In genomic region chr4:52861879-52862604, GRCh38 we compare ENCODE assay signal across 8 cellular contexts. TPM values are rescaled to one million over a fixed set of nuclear protein-coding genes. Genes with fewer than 3 reads are reported as not detected.
DNase-seq lines count a peak whose midpoint lies in the region; ATAC-seq and TF ChIP-seq lines count a peak whose summit lies in the region.

RASL11B (plus strand) TSS chr4:52862317; CDS start chr4:52862508, 191 bp downstream.

- peak; percentile 83 for DNase-seq in COR-L47 (lab: John Stamatoyannopoulos, UW)
- DNase-seq in HT1080 (ENCODE audit: low read depth): peak; percentile 8
- DNase-seq in PC-3: peak; percentile 85
- DNase-seq in fibroblast of pulmonary artery (ENCODE audit: low read depth): peak; percentile 62
- DNase-seq in stimulated activated naive CD4-positive, alpha-beta T cell (lab: John Stamatoyannopoulos, UW): peak; percentile 70 to 86 (median 76)

- CTCF ChIA-PET in PC-3 (lab: Charles Lee): no interaction called here

- peak within 1 kb of the TSS; percentile 98 for H2AFZ ChIP-seq in PC-3 (ENCODE audit: low read length)

- H3K27ac Mint-ChIP-seq in activated T-helper 17 cell treated with anti-CD3 and anti-CD28 coated beads, Interleukin-2, amount 50 U/mL, for 72 hours: no peak within 1 kb of the TSS
- peak within 1 kb of the TSS; percentile 91 to 97 (median 91) for H3K27ac Mint-ChIP-seq in nephron

- H3F3A ChIP-seq in PC-3 (ENCODE audit: low read length, unreplicated experiment): no peaks in the 10 kb centered on the region

- H3K27me3 ChIP-seq in PC-3 (ENCODE audit: low read length): 0 out of 2 replicates have a peak, but pooled peaks cover 6% of the 10 kb centered on the region

- intact Hi-C loops in PC-3 (cut with micrococcal nuclease): loop anchor here (1.0 kb wide), 1 partner anchor 140 kb away; no protein-coding TSS in a partner anchor

- no peaks in the 10 kb centered on the region for H3K36me3 Mint-ChIP-seq in activated T-helper 17 cell treated with anti-CD3 and anti-CD28 coated beads, Interleukin-2, amount 50 U/mL, for 72 hours (ENCODE audit: low read depth)
- H3K36me3 Mint-ChIP-seq in nephron (ENCODE audit: low read depth): peaks cover 38% of the 10 kb centered on the region

- no peaks in the 10 kb centered on the region for H3K4me1 Mint-ChIP-seq in activated T-helper 17 cell treated with anti-CD3 and anti-CD28 coated beads, Interleukin-2, amount 50 U/mL, for 72 hours
- H3K4me1 Mint-ChIP-seq in nephron: peaks cover 49% of the 10 kb centered on the region

- no peaks in the 10 kb centered on the region for H3K79me2 ChIP-seq in PC-3 (ENCODE audit: low read length)

- no peak within 1 kb of the TSS for H3K27ac ChIP-seq in PC-3 (ENCODE audit: low read length)

- H3K4me2 ChIP-seq in PC-3 (ENCODE audit: low read length): peak within 1 kb of the TSS; percentile 85

- no peaks in the 10 kb centered on the region for H3K9me2 ChIP-seq in PC-3 (replicated peaks; ENCODE audit: low read length)

- peaks cover 5% of the 10 kb centered on the region for H3K4me1 ChIP-seq in PC-3 (ENCODE audit: insufficient read depth, low read length)

- peaks cover 10% of the 10 kb centered on the region for H3K9me3 Mint-ChIP-seq in activated T-helper 17 cell treated with anti-CD3 and anti-CD28 coated beads, Interleukin-2, amount 50 U/mL, for 72 hours
- peaks cover 16% of the 10 kb centered on the region for H3K9me3 Mint-ChIP-seq in nephron

- H3K4me3 Mint-ChIP-seq in activated T-helper 17 cell treated with anti-CD3 and anti-CD28 coated beads, Interleukin-2, amount 50 U/mL, for 72 hours: peak within 1 kb of the TSS; percentile 70
- peak within 1 kb of the TSS; percentile 85 to 96 (median 91) for H3K4me3 Mint-ChIP-seq in nephron

- H3K36me3 ChIP-seq in PC-3 (ENCODE audit: low read depth, low read length): no peaks in the 10 kb centered on the region

- peaks cover 33% of the 10 kb centered on the region for H3K27me3 Mint-ChIP-seq in activated T-helper 17 cell treated with anti-CD3 and anti-CD28 coated beads, Interleukin-2, amount 50 U/mL, for 72 hours
- no peaks in the 10 kb centered on the region for H3K27me3 Mint-ChIP-seq in nephron (ENCODE audit: low read depth)

- TF ChIP-seq CTCF in PC-3 (conservative IDR thresholded peaks at IDR 0.05; ENCODE audit: low read depth, low read length) (no peak), fibroblast of pulmonary artery (IDR thresholded peaks at IDR 0.05; ENCODE audit: low read length, missing control alignments) (no peak), nephron (IDR thresholded peaks at IDR 0.05; ENCODE audit: unreplicated experiment in 3 of 3) (peak in 1 of 3 experiments; percentile 36)

- no peaks in the 10 kb centered on the region for H4K20me1 ChIP-seq in PC-3 (ENCODE audit: low read length)

- POLR2A ChIA-PET in PC-3 (lab: Charles Lee; ENCODE audit: unreplicated experiment): interaction anchor here (0.5 to 0.6 kb wide), 2 partner anchors 11 to 140 kb away, joined by 3 to 4 read pairs; no protein-coding TSS in a partner anchor

- H3K9me3 ChIP-seq in PC-3 (ENCODE audit: low read length): no peaks in the 10 kb centered on the region; the same call in 1 of the 2 replicates

- no TSS peak for BruUV-seq in PC-3 (replicated peaks; lab: Mats Ljungman, UMichigan)

- ATAC-seq in GM21367 (IDR thresholded peaks at IDR 0.05; ENCODE audit: unreplicated experiment) (peak; percentile 98), PC-3 (peak; percentile 98)
- peak; percentile 99 for ATAC-seq in activated T-helper 17 cell treated with anti-CD3 and anti-CD28 coated beads, Interleukin-2, amount 50 U/mL, for 72 hours (replicated peaks)

- H3K4me3 ChIP-seq in PC-3 (ENCODE audit: low read length) (peak within 1 kb of the TSS; percentile 71), fibroblast of pulmonary artery (replicated peaks; ENCODE audit: low read depth, low read length) (peak within 1 kb of the TSS; percentile 60)

- H3K9ac ChIP-seq in PC-3 (ENCODE audit: low read length): peak within 1 kb of the TSS; percentile 32; the same call in 1 of the 2 replicates

RNA-seq across cellular contexts. Expression of gene RASL11B, which starts in this region (rescaled TPM):
- total RNA-seq in HT1080 (2014; rRNA removed; shearing (Covaris generic)): not detected in 2 replicates
- polyA plus RNA-seq in HT1080 (2015; cell fraction: cytosol; rRNA removed): 0.17 and 0.21 TPM in 2 replicates
- 0.07 TPM in 1 of 2 replicates, not detected in the other for polyA plus RNA-seq in HT1080 (2015; cell fraction: nucleus; rRNA removed)
- total RNA-seq in PC-3 (2014; rRNA removed): 0.07 and 2.1 TPM in 2 replicates
- under 1 TPM; 0.34 to 0.76 TPM for total RNA-seq in activated T-helper 17 cell treated with anti-CD3 and anti-CD28 coated beads, Interleukin-2, amount 50 U/mL, for 72 hours

Comparison
In these comparisons a context has a peak if more than half of its experiments do, and no peak if none do; other contexts are left out.
1. Peak in DNase-seq in HT1080; RNA of the gene not detected or under 1 TPM.
2. Peak in ATAC-seq in activated T-helper 17 cell treated with anti-CD3 and anti-CD28 coated beads, Interleukin-2, amount 50 U/mL, for 72 hours; RNA of the gene not detected or under 1 TPM.
3. DNase-seq: peak in every context shown above with its lines; median percentile 85 in PC-3; 83 in COR-L47; 76 in stimulated activated naive CD4-positive, alpha-beta T cell; 62 in fibroblast of pulmonary artery; 8 in HT1080.